ENCODE assay signal across 8 cellular contexts in the genomic region with DNA sequence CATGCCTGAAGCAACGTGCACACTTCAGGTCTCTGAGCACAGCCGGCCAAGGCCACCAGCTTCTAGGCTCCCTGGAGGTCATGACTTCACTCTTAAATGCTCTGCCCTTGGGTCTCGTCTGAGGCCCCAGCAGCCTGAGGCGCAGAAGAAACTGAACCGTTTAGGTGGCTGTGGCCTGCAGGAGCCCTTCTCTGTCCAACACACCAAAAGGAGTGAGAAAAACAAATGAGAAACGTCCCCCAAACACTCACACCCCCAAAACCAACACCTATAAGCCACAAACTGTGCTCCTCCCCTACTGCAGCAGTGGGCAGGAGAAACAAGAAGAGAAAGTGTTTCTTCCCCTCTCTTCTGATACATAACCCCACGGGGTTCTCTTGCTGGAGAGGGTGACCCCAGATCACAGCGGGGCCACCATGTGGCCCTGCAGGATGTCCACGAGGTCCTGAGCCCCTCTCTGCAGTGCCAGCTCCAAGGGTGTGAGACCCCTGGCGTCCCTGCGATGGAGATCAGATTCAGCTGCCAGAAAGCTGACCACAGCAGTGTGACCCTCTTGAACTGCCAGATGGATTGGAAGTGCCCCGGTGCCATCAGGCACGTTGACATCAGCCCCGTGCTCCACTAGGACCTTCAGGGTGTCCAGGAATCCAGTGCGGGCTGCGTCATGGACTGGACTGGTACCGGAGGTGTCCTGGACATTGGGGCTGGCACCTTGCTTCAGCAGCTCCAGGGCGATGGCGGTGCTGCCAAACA. TPM values are rescaled to one million over a fixed set of nuclear protein-coding genes. Genes with fewer than 3 reads are reported as not detected.
DNase-seq lines count a peak whose midpoint lies in the region; ATAC-seq and TF ChIP-seq lines count a peak whose summit lies in the region.

No MANE protein-coding gene starts in this region.

- CTCF ChIA-PET in CD8-positive, alpha-beta memory T cell (lab: Charles Lee), result interaction anchor here (1.0 to 8.4 kb wide), 14 partner anchors 13 to 163 kb away, joined by 3 to 63 read pairs (median 4); partner anchors contain the start of gene CDC37
- CTCF ChIA-PET in activated CD8-positive, alpha-beta T cell treated with anti-CD3 and anti-CD28 coated beads for 36 hours (lab: Charles Lee), result interaction anchor here (0.8 to 9.2 kb wide), 11 partner anchors 11 to 297 kb away, joined by 3 to 71 read pairs (median 4); partner anchors contain the start of gene QTRT1

- peaks cover 0 to 7% of the 10 kb centered on the region in 2 donors for H3K27me3 Mint-ChIP-seq in CD8-positive, alpha-beta memory T cell
- no peaks in the 10 kb centered on the region for H3K27me3 Mint-ChIP-seq in activated CD8-positive, alpha-beta T cell treated with anti-CD3 and anti-CD28 coated beads for 36 hours

- intact Hi-C loops in activated CD8-positive, alpha-beta T cell treated with anti-CD3 and anti-CD28 coated beads for 36 hours (cut with micrococcal nuclease), result loop anchor here (5.0 kb wide), 1 partner anchor 60 kb away; no protein-coding TSS in a partner anchor

- ATAC-seq in activated CD8-positive, alpha-beta T cell treated with anti-CD3 and anti-CD28 coated beads for 36 hours, result peak; percentile 21
- ATAC-seq in HG02571 (IDR thresholded peaks at IDR 0.05; ENCODE audit: unreplicated experiment), result no peak

- no peaks in the 10 kb centered on the region for H3K9me3 ChIP-seq in CD8-positive, alpha-beta memory T cell (ENCODE audit: low read length)
- no peaks in the 10 kb centered on the region for H3K9me3 ChIP-seq in HUES6 (ENCODE audit: control insufficient read depth, insufficient read depth, low read depth, low read length)

- no peaks in the 10 kb centered on the region for H3K27me3 ChIP-seq in CD8-positive, alpha-beta memory T cell (ENCODE audit: insufficient read depth, low read length, poor library complexity, severe bottlenecking)
- H3K27me3 ChIP-seq in HUES6 (ENCODE audit: control insufficient read depth, insufficient read depth, low read length), result peaks cover 20% of the 10 kb centered on the region

- peaks cover 36% of the 10 kb centered on the region for H3K4me1 ChIP-seq in CD8-positive, alpha-beta memory T cell (ENCODE audit: insufficient read depth, low read length)
- peaks cover 15% of the 10 kb centered on the region; the same call in 1 of the 2 replicates for H3K4me1 ChIP-seq in HUES6 (ENCODE audit: control insufficient read depth, insufficient read depth, low read length)

- H3K27ac Mint-ChIP-seq in CD8-positive, alpha-beta memory T cell, result peak overlapping the region; percentile 96 to 100 (median 98)
- H3K27ac Mint-ChIP-seq in activated CD8-positive, alpha-beta T cell treated with anti-CD3 and anti-CD28 coated beads for 36 hours, result peak overlapping the region; percentile 92

- H3K36me3 ChIP-seq in CD8-positive, alpha-beta memory T cell (ENCODE audit: insufficient read depth, low read length), result peaks cover 10% of the 10 kb centered on the region
- H3K36me3 ChIP-seq in HUES6 (ENCODE audit: control insufficient read depth, insufficient read depth, low read length), result peaks cover 13% of the 10 kb centered on the region

- H3K9ac ChIP-seq in HUES6 (ENCODE audit: low read length), result no peak overlapping the region

- POLR2A ChIA-PET in CD8-positive, alpha-beta memory T cell (lab: Charles Lee), result interaction anchor here (0.5 to 2.9 kb wide), 14 partner anchors 12 to 138 kb away, joined by 3 to 27 read pairs (median 6); partner anchors contain the start of genes KEAP1 and S1PR5
- POLR2A ChIA-PET in activated CD8-positive, alpha-beta T cell treated with anti-CD3 and anti-CD28 coated beads for 36 hours (lab: Charles Lee), result interaction anchor here (0.7 to 10.6 kb wide), 20 partner anchors 8 to 296 kb away, joined by 3 to 104 read pairs (median 4); partner anchors contain the start of genes ICAM1, KEAP1, QTRT1 and S1PR5

- H3K4me3 Mint-ChIP-seq in CD8-positive, alpha-beta memory T cell, result peak overlapping the region; percentile 86 to 99 (median 97)
- H3K4me3 Mint-ChIP-seq in activated CD8-positive, alpha-beta T cell treated with anti-CD3 and anti-CD28 coated beads for 36 hours, result peak overlapping the region; percentile 86

- H3K27ac ChIP-seq in CD8-positive, alpha-beta memory T cell (ENCODE audit: low read depth, low read length), result peak overlapping the region; percentile 65
- H3K27ac ChIP-seq in HUES6 (ENCODE audit: low read depth, low read length), result no peak overlapping the region

- H3K4me3 ChIP-seq in CD8-positive, alpha-beta memory T cell (ENCODE audit: low read length), result peak overlapping the region; percentile 96
- H3K4me3 ChIP-seq in HUES6 (ENCODE audit: low read depth, low read length) (peak overlapping the region; percentile 86; the same call in 1 of the 2 replicates), fibroblast of pulmonary artery (replicated peaks; ENCODE audit: low read depth, low read length) (peak overlapping the region; percentile 90)

- H3K4me1 Mint-ChIP-seq in CD8-positive, alpha-beta memory T cell, result peaks cover 37 to 52% (median 41%) of the 10 kb centered on the region in 3 donors
- H3K4me1 Mint-ChIP-seq in activated CD8-positive, alpha-beta T cell treated with anti-CD3 and anti-CD28 coated beads for 36 hours (ENCODE audit: low read depth), result peaks cover 30% of the 10 kb centered on the region

- TF ChIP-seq CTCF in activated CD8-positive, alpha-beta T cell treated with anti-CD3 and anti-CD28 coated beads for 36 hours (IDR thresholded peaks at IDR 0.05), result no peak
- TF ChIP-seq CTCF in fibroblast of pulmonary artery (IDR thresholded peaks at IDR 0.05; ENCODE audit: low read length, missing control alignments), result no peak

- DNase-seq in CD8-positive, alpha-beta memory T cell, result peak; percentile 51 to 87 (median 80)
- DNase-seq in activated CD8-positive, alpha-beta T cell treated with anti-CD3 and anti-CD28 coated beads for 36 hours, result peak; percentile 87
- DNase-seq in fibroblast of pulmonary artery (ENCODE audit: low read depth) (no peak), NCI-H1694 treated with DMSO at 0.1 percent for 48 hours (lab: John Stamatoyannopoulos, UW) (no peak), AML-193 (lab: John Stamatoyannopoulos, UW) (no peak)
- peak; percentile 68 for DNase-seq in stimulated activated CD4-positive, alpha-beta T cell treated with anti-CD3 and anti-CD28 coated beads, Interleukin-1b, Interleukin-23, amount 100 ng/mL, for 48 hours

- no peaks in the 10 kb centered on the region for H3K9me3 Mint-ChIP-seq in CD8-positive, alpha-beta memory T cell
- no peaks in the 10 kb centered on the region for H3K9me3 Mint-ChIP-seq in activated CD8-positive, alpha-beta T cell treated with anti-CD3 and anti-CD28 coated beads for 36 hours

- peaks cover 0 to 32% (median 5%) of the 10 kb centered on the region in 3 donors for H3K36me3 Mint-ChIP-seq in CD8-positive, alpha-beta memory T cell
- peaks cover 32% of the 10 kb centered on the region for H3K36me3 Mint-ChIP-seq in activated CD8-positive, alpha-beta T cell treated with anti-CD3 and anti-CD28 coated beads for 36 hours (ENCODE audit: low read depth)

RNA-seq across cellular contexts. Expression of gene KRI1, which starts 1.0 kb away (rescaled TPM):
- 10 to 100 TPM; 61.6 to 64.5 TPM for total RNA-seq in CD8-positive, alpha-beta memory T cell
- polyA plus RNA-seq in CD8-positive, alpha-beta memory T cell, result 45.7 TPM
- total RNA-seq in activated CD8-positive, alpha-beta T cell treated with anti-CD3 and anti-CD28 coated beads for 36 hours, result 10 to 100 TPM; 50.0 to 58.3 TPM

RNA-seq across cellular contexts. Expression of gene CDKN2D, which starts 1.9 kb away (rescaled TPM):
- 10 to 100 TPM; 22.2 to 23.1 TPM for total RNA-seq in CD8-positive, alpha-beta memory T cell
- 176 TPM for polyA plus RNA-seq in CD8-positive, alpha-beta memory T cell
- 10 to 100 TPM; 62.1 to 67.1 TPM for total RNA-seq in activated CD8-positive, alpha-beta T cell treated with anti-CD3 and anti-CD28 coated beads for 36 hours

RNA-seq across cellular contexts. Expression of gene AP1M2, which starts 20.3 kb away (rescaled TPM):
- not detected for total RNA-seq in CD8-positive, alpha-beta memory T cell
- polyA plus RNA-seq in CD8-positive, alpha-beta memory T cell, result not detected
- not detected for total RNA-seq in activated CD8-positive, alpha-beta T cell treated with anti-CD3 and anti-CD28 coated beads for 36 hours

RNA-seq across cellular contexts. Expression of gene ATG4D, which starts 23.1 kb away (rescaled TPM):
- total RNA-seq in CD8-positive, alpha-beta memory T cell, result 10 to 100 TPM; 44.4 to 45.1 TPM
- polyA plus RNA-seq in CD8-positive, alpha-beta memory T cell, result 28.9 TPM
- total RNA-seq in activated CD8-positive, alpha-beta T cell treated with anti-CD3 and anti-CD28 coated beads for 36 hours, result 10 to 100 TPM; 21.7 to 22.5 TPM

RNA-seq across cellular contexts. Expression of gene S1PR5, which starts 49.6 kb away (rescaled TPM):
- total RNA-seq in CD8-positive, alpha-beta memory T cell, result 1 to 10 TPM; 1.5 to 1.8 TPM
- polyA plus RNA-seq in CD8-positive, alpha-beta memory T cell, result 90.3 TPM
- 1 to 10 TPM in 1 of 2 experiments, under 1 TPM in 1; 0.81 to 1.1 TPM for total RNA-seq in activated CD8-positive, alpha-beta T cell treated with anti-CD3 and anti-CD28 coated beads for 36 hours

Comparison
In these comparisons a context has a peak if more than half of its experiments do, and no peak if none do; other contexts are left out.
1. DNase-seq: peak in CD8-positive, alpha-beta memory T cell (5 of 5), activated CD8-positive, alpha-beta T cell treated with anti-CD3 and anti-CD28 coated beads for 36 hours (single experiment) and stimulated activated CD4-positive, alpha-beta T cell treated with anti-CD3 and anti-CD28 coated beads, Interleukin-1b, Interleukin-23, amount 100 ng/mL, for 48 hours (single experiment); none in fibroblast of pulmonary artery (single experiment), NCI-H1694 treated with DMSO at 0.1 percent for 48 hours (single experiment) and AML-193 (0 of 2).
2. Peak in every context shown above with its lines, with median percentiles within 50 percentile points of each other: H3K4me3 ChIP-seq.